ENCODE assay signal across 10 cellular contexts in the genomic region with DNA sequence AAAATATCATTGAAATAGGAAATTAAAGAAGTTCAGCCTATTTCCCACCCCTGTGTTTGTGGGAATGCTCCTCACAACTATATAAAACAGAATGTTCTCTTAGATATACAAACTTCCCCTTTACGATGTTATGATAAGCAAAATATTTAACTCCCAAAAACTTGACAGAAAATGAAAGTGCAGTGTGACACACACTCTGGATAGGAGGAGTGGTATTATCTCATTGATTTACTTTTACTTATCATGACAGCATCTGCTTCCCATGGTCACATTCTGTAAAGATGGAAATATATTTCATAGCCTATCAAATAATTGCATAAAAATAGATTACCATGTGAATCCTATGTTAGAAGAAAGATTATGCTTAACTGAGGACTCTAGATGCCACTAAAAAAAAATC.
DNase-seq lines count a peak whose midpoint lies in the region; ATAC-seq and TF ChIP-seq lines count a peak whose summit lies in the region.
"Had no signal": no experiment of that assay in that cellular context is flagged by ENCODE, and none has a peak within 500 bp of the region (broad histone marks: within the 10 kb centered on the region; RNA-seq: fewer than 3 reads in every experiment).

No MANE protein-coding gene starts in this region.

- RAD21 ChIA-PET in HCT116 (lab: Charles Lee; ENCODE audit: low non-redundant PET in 1 of 2, low total read pairs in 2 of 2, uncharacterized antibody in 2 of 2, unreplicated experiment in 2 of 2) = no interaction called here

- H3K9me2 ChIP-seq in HCT116 (ENCODE audit: insufficient read depth) = no peaks in the 10 kb centered on the region

- CTCF ChIA-PET in HCT116 (lab: Charles Lee) = no interaction called here

- no peak for TF ChIP-seq POLR2A in HCT116 (IDR thresholded peaks at IDR 0.05; ENCODE audit: borderline replicate concordance, extremely low read depth, insufficient read depth, insufficient read length)
- no peak for TF ChIP-seq POLR2A in Peyer's patch (IDR thresholded peaks at IDR 0.05)
- no peak for TF ChIP-seq POLR2A in sigmoid colon (IDR thresholded peaks at IDR 0.05)

- peak overlapping the region; percentile 61; the same call in 1 of the 2 replicates for H3K4me2 ChIP-seq in HCT116 (ENCODE audit: low read length)

- BruUV-seq in HCT116 (replicated peaks; lab: Mats Ljungman, UMichigan) = no TSS peak

- H3K4me3 ChIP-seq in HCT116 (replicated peaks in 1 of 2; ENCODE audit: low read depth in 1 of 2, low read length in 2 of 2) = no peak overlapping the region
- H3K4me3 ChIP-seq in Peyer's patch = peak overlapping the region in 1 of 4 donors; percentile 16
- peak overlapping the region; percentile 16 for H3K4me3 ChIP-seq in effector memory CD4-positive, alpha-beta T cell (ENCODE audit: insufficient read depth, low read depth, low read length, poor library complexity, severe bottlenecking)
- no peak overlapping the region for H3K4me3 ChIP-seq in sigmoid colon

- H3K9me3 ChIP-seq in HCT116 (ENCODE audit: control insufficient read depth in 1 of 2, insufficient read depth in 1 of 2, low read depth in 1 of 2, low read length in 2 of 2) = no peaks in the 10 kb centered on the region
- no peaks in the 10 kb centered on the region for H3K9me3 ChIP-seq in Peyer's patch
- H3K9me3 ChIP-seq in effector memory CD4-positive, alpha-beta T cell (ENCODE audit: control insufficient read depth, low read length) = no peaks in the 10 kb centered on the region
- H3K9me3 ChIP-seq in sigmoid colon = no peaks in the 10 kb centered on the region

- no peaks in the 10 kb centered on the region for H4K20me1 ChIP-seq in HCT116 (ENCODE audit: insufficient read depth)

- H2AFZ ChIP-seq in HCT116 (ENCODE audit: low read depth, low read length, poor library complexity, severe bottlenecking) = peak overlapping the region; percentile 19

- intact Hi-C loops in HCT116 (cut with micrococcal nuclease) (no loop called here), sigmoid colon (cut with DNase I) (no loop called here)

- H3K9ac ChIP-seq in HCT116 (ENCODE audit: low read length) = no peak overlapping the region

- WGBS in sigmoid colon, 2 donors = 8 to 12% methylated on average over 1 of the region's 1 CpG

- H3K27me3 ChIP-seq in HCT116 (ENCODE audit: insufficient read depth, low read length) (no peaks in the 10 kb centered on the region), Peyer's patch (no peaks in the 10 kb centered on the region), sigmoid colon (no peaks in the 10 kb centered on the region)
- H3K27me3 ChIP-seq in effector memory CD4-positive, alpha-beta T cell (replicated peaks; ENCODE audit: control insufficient read depth, insufficient read depth, low read length, poor library complexity, severe bottlenecking) = no peaks in the 10 kb centered on the region

- H3K4me1 ChIP-seq in HCT116 (ENCODE audit: control insufficient read depth in 1 of 2, insufficient read depth in 2 of 2, low read length in 2 of 2) (peaks cover 16 to 23% of the 10 kb centered on the region in 2 experiments), Peyer's patch (peaks cover 0 to 17% (median 3%) of the 10 kb centered on the region in 4 donors), sigmoid colon (no peaks in the 10 kb centered on the region)
- peaks cover 44% of the 10 kb centered on the region for H3K4me1 ChIP-seq in effector memory CD4-positive, alpha-beta T cell (ENCODE audit: control insufficient read depth, insufficient read depth, low read length, poor library complexity, severe bottlenecking)

- H3K27ac ChIP-seq in HCT116 (ENCODE audit: low read depth, low read length) (no peak overlapping the region), Peyer's patch (peak overlapping the region; percentile 71 to 77 (median 74)), sigmoid colon (peak overlapping the region in 3 of 4 donors; percentile 10 to 48 (median 38))
- H3K27ac ChIP-seq in effector memory CD4-positive, alpha-beta T cell (ENCODE audit: insufficient read depth, low read length, poor library complexity, severe bottlenecking) = peak overlapping the region; percentile 37

- TF ChIP-seq EP300 in sigmoid colon (IDR thresholded peaks at IDR 0.05) = no peak

- POLR2A ChIA-PET in HCT116 (lab: Charles Lee) = no interaction called here

- DNase-seq in HCT116 (ENCODE audit: low read depth, low spot score) (no peak), Peyer's patch (no peak), sigmoid colon (no peak), EL (no peak), retina (no peak)
- no peak for DNase-seq in effector memory CD4-positive, alpha-beta T cell
- DNase-seq in activated CD4-positive, CD25-positive, alpha-beta regulatory T cell (lab: John Stamatoyannopoulos, UW) = no peak
- DNase-seq: activated CD8-positive, alpha-beta memory T cell treated with anti-CD3 and anti-CD28 coated beads, Interleukin-2, amount 50 U/mL, for 48 hours; NCI-H774 had no signal

- H3K79me2 ChIP-seq in HCT116 (ENCODE audit: insufficient read depth, low read length) = no peaks in the 10 kb centered on the region

- ATAC-seq in HCT116 = no peak
- no peak for ATAC-seq in HG02642 (IDR thresholded peaks at IDR 0.05; ENCODE audit: poor library complexity, unreplicated experiment)

- H3K36me3 ChIP-seq in HCT116 (ENCODE audit: control insufficient read depth in 1 of 2, insufficient read depth in 2 of 2, low read length in 2 of 2) (no peaks in the 10 kb centered on the region), Peyer's patch (no peaks in the 10 kb centered on the region), sigmoid colon (no peaks in the 10 kb centered on the region)
- H3K36me3 ChIP-seq in effector memory CD4-positive, alpha-beta T cell (ENCODE audit: control insufficient read depth, insufficient read depth, low read length) = no peaks in the 10 kb centered on the region

- TF ChIP-seq RAD21 in HCT116 (IDR thresholded peaks at IDR 0.05; ENCODE audit: low read depth) = no peak

- no peak for TF ChIP-seq CTCF in HCT116 (IDR thresholded peaks at IDR 0.05 in 2 of 3, conservative IDR thresholded peaks at IDR 0.05 in 1 of 3; ENCODE audit: borderline replicate concordance in 1 of 3, insufficient read depth in 1 of 3, low read depth in 2 of 3, low read length in 2 of 3)
- TF ChIP-seq CTCF in Peyer's patch (IDR thresholded peaks at IDR 0.05) = no peak
- no peak for TF ChIP-seq CTCF in sigmoid colon (IDR thresholded peaks at IDR 0.05)

TF ChIP-seq in HCT116, 20 proteins besides CTCF, POLR2A, EP300 and RAD21 (continues in another document):
- TF ChIP-seq, protein P1, sequence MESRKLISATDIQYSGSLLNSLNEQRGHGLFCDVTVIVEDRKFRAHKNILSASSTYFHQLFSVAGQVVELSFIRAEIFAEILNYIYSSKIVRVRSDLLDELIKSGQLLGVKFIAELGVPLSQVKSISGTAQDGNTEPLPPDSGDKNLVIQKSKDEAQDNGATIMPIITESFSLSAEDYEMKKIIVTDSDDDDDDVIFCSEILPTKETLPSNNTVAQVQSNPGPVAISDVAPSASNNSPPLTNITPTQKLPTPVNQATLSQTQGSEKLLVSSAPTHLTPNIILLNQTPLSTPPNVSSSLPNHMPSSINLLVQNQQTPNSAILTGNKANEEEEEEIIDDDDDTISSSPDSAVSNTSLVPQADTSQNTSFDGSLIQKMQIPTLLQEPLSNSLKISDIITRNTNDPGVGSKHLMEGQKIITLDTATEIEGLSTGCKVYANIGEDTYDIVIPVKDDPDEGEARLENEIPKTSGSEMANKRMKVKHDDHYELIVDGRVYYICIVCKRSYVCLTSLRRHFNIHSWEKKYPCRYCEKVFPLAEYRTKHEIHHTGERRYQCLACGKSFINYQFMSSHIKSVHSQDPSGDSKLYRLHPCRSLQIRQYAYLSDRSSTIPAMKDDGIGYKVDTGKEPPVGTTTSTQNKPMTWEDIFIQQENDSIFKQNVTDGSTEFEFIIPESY (IDR thresholded peaks at IDR 0.05; ENCODE audit: extremely low read depth, insufficient replicate concordance, low read length) = no peak
- TF ChIP-seq SP1 (IDR thresholded peaks at IDR 0.05; ENCODE audit: low read depth) (no peak), TCF7L2 (IDR thresholded peaks at IDR 0.05; ENCODE audit: borderline replicate concordance, extremely low read depth, insufficient read depth, insufficient read length) (no peak), CEBPB (IDR thresholded peaks at IDR 0.05; ENCODE audit: low read depth) (no peak), SRF (IDR thresholded peaks at IDR 0.05; ENCODE audit: low read depth) (no peak), POLR2AphosphoS5 (IDR thresholded peaks at IDR 0.05; ENCODE audit: low read depth, low read length) (no peak), ELF1 (IDR thresholded peaks at IDR 0.05; ENCODE audit: borderline replicate concordance, low read depth) (no peak), YY1 (IDR thresholded peaks at IDR 0.05; ENCODE audit: extremely low read depth, insufficient replicate concordance, low read depth, low read length) (no peak), EZH2phosphoT487 (IDR thresholded peaks at IDR 0.05; ENCODE audit: borderline replicate concordance) (no peak), ZFX (IDR thresholded peaks at IDR 0.05) (no peak)
- TF ChIP-seq, protein P2, sequence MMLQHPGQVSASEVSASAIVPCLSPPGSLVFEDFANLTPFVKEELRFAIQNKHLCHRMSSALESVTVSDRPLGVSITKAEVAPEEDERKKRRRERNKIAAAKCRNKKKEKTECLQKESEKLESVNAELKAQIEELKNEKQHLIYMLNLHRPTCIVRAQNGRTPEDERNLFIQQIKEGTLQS (IDR thresholded peaks at IDR 0.05) = no peak
